9 cellular contexts compared by ENCODE assay signal in genomic region chr2:95345415-95346235, GRCh38. TPM values are rescaled to one million over a fixed set of nuclear protein-coding genes. Genes with fewer than 3 reads are reported as not detected.
DNase-seq lines count a peak whose midpoint lies in the region; ATAC-seq and TF ChIP-seq lines count a peak whose summit lies in the region.
"Had no signal": no experiment of that assay in that cellular context is flagged by ENCODE, and none has a peak within 500 bp of the region (broad histone marks: within the 10 kb centered on the region; RNA-seq: fewer than 3 reads in every experiment).

No MANE protein-coding gene starts in this region.

- peak; percentile 78 for ATAC-seq in HG03066 (IDR thresholded peaks at IDR 0.05; ENCODE audit: low read depth, unreplicated experiment)

- POLR2A ChIA-PET in activated CD4-positive, alpha-beta T cell treated with anti-CD3 and anti-CD28 coated beads, Interleukin-2, amount 10 ng/mL, durations not matched to agents 7 days and 5 days (lab: Charles Lee): no interaction called here

- H3K4me1 Mint-ChIP-seq in activated CD4-positive, alpha-beta T cell treated with anti-CD3 and anti-CD28 coated beads, Interleukin-2, amount 10 ng/mL, durations not matched to agents 7 days and 5 days: peaks cover 7% of the 10 kb centered on the region

- peak overlapping the region in 45 of 59 donors; percentile 4 to 79 (median 59) for H3K27ac ChIP-seq in dorsolateral prefrontal cortex

- H3K4me3 Mint-ChIP-seq in activated CD4-positive, alpha-beta T cell treated with anti-CD3 and anti-CD28 coated beads, Interleukin-2, amount 10 ng/mL, durations not matched to agents 7 days and 5 days: peak overlapping the region; percentile 61

- CTCF ChIA-PET in activated CD4-positive, alpha-beta T cell treated with anti-CD3 and anti-CD28 coated beads, Interleukin-2, amount 10 ng/mL, durations not matched to agents 7 days and 5 days (lab: Charles Lee): interaction anchor here (0.7 to 1.6 kb wide), 6 partner anchors 10 to 28 kb away, joined by 3 to 4 read pairs (median 4); no protein-coding TSS in a partner anchor

- no peak for TF ChIP-seq POLR2A in lower leg skin (IDR thresholded peaks at IDR 0.05)

- peaks cover 0 to 2% (median 0%) of the 10 kb centered on the region in 45 donors for H3K27me3 ChIP-seq in dorsolateral prefrontal cortex

- DNase-seq in SHP77 (lab: John Stamatoyannopoulos, UW) (peak; percentile 34 to 42), SHP77 treated with DMSO at 0.1 percent for 48 hours (lab: John Stamatoyannopoulos, UW) (no peak), NCI-H226 (peak; percentile 81), dorsolateral prefrontal cortex (peak; percentile 66 to 88 (median 76)), lower leg skin (ENCODE audit: low spot score in 2 of 2) (peak; percentile 69 to 96)
- DNase-seq in activated CD4-positive, alpha-beta T cell treated with anti-CD3 and anti-CD28 coated beads, Interleukin-2, amount 10 ng/mL, durations not matched to agents 7 days and 5 days: peak; percentile 58
- peak; percentile 74 for DNase-seq in stimulated activated CD4-positive, alpha-beta T cell treated with anti-CD3 and anti-CD28 coated beads, Interleukin-2, amount 100 ng/mL, for 48 hours
- DNase-seq: DND-41 had no signal

- H3K9me3 Mint-ChIP-seq in activated CD4-positive, alpha-beta T cell treated with anti-CD3 and anti-CD28 coated beads, Interleukin-2, amount 10 ng/mL, durations not matched to agents 7 days and 5 days: no peaks in the 10 kb centered on the region

- TF ChIP-seq CTCF in dorsolateral prefrontal cortex (IDR thresholded peaks at IDR 0.05 in 54 of 56, conservative IDR thresholded peaks at IDR 0.05 in 2 of 56; ENCODE audit: low read depth in 1 of 56, partially characterized antibody in 56 of 56) (peak; percentile 55 to 90 (median 78)), lower leg skin (IDR thresholded peaks at IDR 0.05) (peak in 1 of 3 donors; percentile 60)

- peaks cover 43% of the 10 kb centered on the region for H3K27me3 Mint-ChIP-seq in activated CD4-positive, alpha-beta T cell treated with anti-CD3 and anti-CD28 coated beads, Interleukin-2, amount 10 ng/mL, durations not matched to agents 7 days and 5 days

- H3K4me3 ChIP-seq in dorsolateral prefrontal cortex (peak overlapping the region; percentile 37 to 77 (median 65)), lower leg skin (ENCODE audit: low read depth, poor library complexity, severe bottlenecking) (peak overlapping the region; percentile 46)

- H3K27ac Mint-ChIP-seq in activated CD4-positive, alpha-beta T cell treated with anti-CD3 and anti-CD28 coated beads, Interleukin-2, amount 10 ng/mL, durations not matched to agents 7 days and 5 days: no peak overlapping the region

- H3K36me3 Mint-ChIP-seq in activated CD4-positive, alpha-beta T cell treated with anti-CD3 and anti-CD28 coated beads, Interleukin-2, amount 10 ng/mL, durations not matched to agents 7 days and 5 days (ENCODE audit: low read depth): no peaks in the 10 kb centered on the region

- WGBS in lower leg skin, 2 donors: 0 to 1% methylated on average over 43 to 71 of the region's 75 CpGs

- intact Hi-C loops in dorsolateral prefrontal cortex (cut with DNase I) (loop anchor here in 1 of 2 donors (2.0 kb wide), 2 partner anchors 31 to 55 kb away; no protein-coding TSS in a partner anchor), lower leg skin (cut with DNase I; ENCODE audit: low total_unique reads) (no loop called here)

RNA-seq across cellular contexts. Expression of gene KCNIP3, which starts 48.5 kb away (rescaled TPM):
- total RNA-seq in activated CD4-positive, alpha-beta T cell treated with anti-CD3 and anti-CD28 coated beads, Interleukin-2, amount 10 ng/mL, durations not matched to agents 7 days and 5 days: not detected
- total RNA-seq in dorsolateral prefrontal cortex: 100 to 1,000 TPM in 1 of 120 experiments, 10 to 100 TPM in 119; 28.2 to 102 (median 60.5) TPM
- total RNA-seq in lower leg skin: 10 to 100 TPM in 2 of 4 donors, 1 to 10 TPM in 2; 5.2 to 20.4 (median 11.4) TPM

RNA-seq across cellular contexts. Expression of gene FAHD2A, which starts 56.9 kb away (rescaled TPM):
- 10 to 100 TPM; 34.3 to 35.9 TPM for total RNA-seq in activated CD4-positive, alpha-beta T cell treated with anti-CD3 and anti-CD28 coated beads, Interleukin-2, amount 10 ng/mL, durations not matched to agents 7 days and 5 days
- 10 to 100 TPM; 30.4 to 74.2 (median 51.8) TPM for total RNA-seq in dorsolateral prefrontal cortex
- total RNA-seq in lower leg skin: 10 to 100 TPM; 22.8 to 36.2 (median 23.6) TPM

Comparison
In these comparisons a context has a peak if more than half of its experiments do, and no peak if none do; other contexts are left out.
1. RNA of gene KCNIP3, which starts 48.5 kb away (total RNA-seq): 28.2 to 102 TPM in dorsolateral prefrontal cortex and 5.2 to 20.4 TPM in lower leg skin; not detected in activated CD4-positive, alpha-beta T cell treated with anti-CD3 and anti-CD28 coated beads, Interleukin-2, amount 10 ng/mL, durations not matched to agents 7 days and 5 days; every median in the first group is over 4 times any median in the second.